9 cellular contexts compared by ENCODE assay signal in genomic region chr2:97936199-97936598, GRCh38. TPM values are rescaled to one million over a fixed set of nuclear protein-coding genes. Genes with fewer than 3 reads are reported as not detected.
DNase-seq lines count a peak whose midpoint lies in the region; ATAC-seq and TF ChIP-seq lines count a peak whose summit lies in the region.
"Had no signal": no experiment of that assay in that cellular context is flagged by ENCODE, and none has a peak within 500 bp of the region (broad histone marks: within the 10 kb centered on the region; RNA-seq: fewer than 3 reads in every experiment).

No MANE protein-coding gene starts in this region.

- H3K9me2 ChIP-seq in hepatocyte (replicated peaks; ENCODE audit: insufficient read depth), result no peaks in the 10 kb centered on the region

- H3K27ac ChIP-seq in hepatocyte, result peak overlapping the region; percentile 35
- H3K27ac ChIP-seq: neutrophil had no signal

- no peak for TF ChIP-seq CTCF in hepatocyte (IDR thresholded peaks at IDR 0.05; ENCODE audit: poor library complexity)

- H2AFZ ChIP-seq in hepatocyte, result no peak overlapping the region

- H3K27me3 Mint-ChIP-seq in activated CD8-positive, alpha-beta memory T cell treated with anti-CD3 and anti-CD28 coated beads, Interleukin-2, amount 10 ng/mL, durations not matched to agents 7 days and 5 days, result no peaks in the 10 kb centered on the region

- H3K9me3 Mint-ChIP-seq in activated CD8-positive, alpha-beta memory T cell treated with anti-CD3 and anti-CD28 coated beads, Interleukin-2, amount 10 ng/mL, durations not matched to agents 7 days and 5 days (ENCODE audit: low read depth), result peaks cover 3% of the 10 kb centered on the region

- no peaks in the 10 kb centered on the region for H3K36me3 ChIP-seq in hepatocyte (replicated peaks; ENCODE audit: insufficient read depth, low read depth)
- H3K36me3 ChIP-seq: neutrophil had no signal

- no peak overlapping the region for H3K4me3 Mint-ChIP-seq in activated CD8-positive, alpha-beta memory T cell treated with anti-CD3 and anti-CD28 coated beads, Interleukin-2, amount 10 ng/mL, durations not matched to agents 7 days and 5 days

- CTCF ChIA-PET in activated CD8-positive, alpha-beta memory T cell treated with anti-CD3 and anti-CD28 coated beads, Interleukin-2, amount 10 ng/mL, durations not matched to agents 7 days and 5 days (lab: Charles Lee), result no interaction called here

- H3K27me3 ChIP-seq in hepatocyte, result no peaks in the 10 kb centered on the region
- H3K27me3 ChIP-seq: neutrophil had no signal

- ATAC-seq in HG02870 (IDR thresholded peaks at IDR 0.05; ENCODE audit: unreplicated experiment), result peak; percentile 60
- no peak for ATAC-seq in GM21515 (IDR thresholded peaks at IDR 0.05; ENCODE audit: unreplicated experiment)
- ATAC-seq in activated CD8-positive, alpha-beta memory T cell treated with anti-CD3 and anti-CD28 coated beads, Interleukin-2, amount 10 ng/mL, durations not matched to agents 7 days and 5 days, result no peak

- 7% methylated on average over 5 of the region's 5 CpGs for WGBS in hepatocyte (ENCODE audit: low lambda C conversion rate, missing lambda C conversion rate)

- no peak overlapping the region for H3K27ac Mint-ChIP-seq in activated CD8-positive, alpha-beta memory T cell treated with anti-CD3 and anti-CD28 coated beads, Interleukin-2, amount 10 ng/mL, durations not matched to agents 7 days and 5 days

- peaks cover 52% of the 10 kb centered on the region for H4K20me1 ChIP-seq in hepatocyte (ENCODE audit: insufficient read depth, poor library complexity, severe bottlenecking)

- H3K36me3 Mint-ChIP-seq in activated CD8-positive, alpha-beta memory T cell treated with anti-CD3 and anti-CD28 coated beads, Interleukin-2, amount 10 ng/mL, durations not matched to agents 7 days and 5 days, result peaks cover 19% of the 10 kb centered on the region

- H3K79me2 ChIP-seq in hepatocyte, result peaks cover 86% of the 10 kb centered on the region

- peak overlapping the region; percentile 68 for H3K4me2 ChIP-seq in hepatocyte

- peaks cover 15% of the 10 kb centered on the region for H3K4me1 Mint-ChIP-seq in activated CD8-positive, alpha-beta memory T cell treated with anti-CD3 and anti-CD28 coated beads, Interleukin-2, amount 10 ng/mL, durations not matched to agents 7 days and 5 days

- peaks cover 40% of the 10 kb centered on the region for H3K4me1 ChIP-seq in hepatocyte (ENCODE audit: insufficient read depth)

- H3K9me3 ChIP-seq in hepatocyte (ENCODE audit: low read depth), result no peaks in the 10 kb centered on the region
- H3K9me3 ChIP-seq: neutrophil had no signal

- DNase-seq in DMS153 treated with DMSO at 0.1 percent for 48 hours (lab: John Stamatoyannopoulos, UW; ENCODE audit: unreplicated experiment) (peak; percentile 55), NCI-H526 (lab: John Stamatoyannopoulos, UW) (peak; percentile 89 to 93), hepatocyte (ENCODE audit: low spot score) (peak; percentile 25), putamen (ENCODE audit: low spot score) (no peak), amniotic stem cell (lab: John Stamatoyannopoulos, UW) (no peak)
- no peak for DNase-seq in activated CD8-positive, alpha-beta memory T cell treated with anti-CD3 and anti-CD28 coated beads, Interleukin-2, amount 10 ng/mL, durations not matched to agents 7 days and 5 days

- no peak overlapping the region for H3K4me3 ChIP-seq in hepatocyte

RNA-seq across cellular contexts. Expression of gene TMEM131, which starts 59.5 kb away (rescaled TPM):
- total RNA-seq in hepatocyte, result 36.9 and 42.1 TPM in 2 replicates
- 17.5 and 21.1 TPM in 2 replicates for polyA plus RNA-seq in hepatocyte
- total RNA-seq in activated CD8-positive, alpha-beta memory T cell treated with anti-CD3 and anti-CD28 coated beads, Interleukin-2, amount 10 ng/mL, durations not matched to agents 7 days and 5 days, result 10 to 100 TPM; 31.2 to 33.4 TPM

Comparison
In these comparisons a context has a peak if more than half of its experiments do, and no peak if none do; other contexts are left out.
1. DNase-seq: peak in DMS153 treated with DMSO at 0.1 percent for 48 hours (single experiment), NCI-H526 (2 of 2) and hepatocyte (single experiment); none in putamen (single experiment), amniotic stem cell (single experiment) and activated CD8-positive, alpha-beta memory T cell treated with anti-CD3 and anti-CD28 coated beads, Interleukin-2, amount 10 ng/mL, durations not matched to agents 7 days and 5 days (single experiment).